7 cellular contexts compared by ENCODE assay signal in the genomic region with DNA sequence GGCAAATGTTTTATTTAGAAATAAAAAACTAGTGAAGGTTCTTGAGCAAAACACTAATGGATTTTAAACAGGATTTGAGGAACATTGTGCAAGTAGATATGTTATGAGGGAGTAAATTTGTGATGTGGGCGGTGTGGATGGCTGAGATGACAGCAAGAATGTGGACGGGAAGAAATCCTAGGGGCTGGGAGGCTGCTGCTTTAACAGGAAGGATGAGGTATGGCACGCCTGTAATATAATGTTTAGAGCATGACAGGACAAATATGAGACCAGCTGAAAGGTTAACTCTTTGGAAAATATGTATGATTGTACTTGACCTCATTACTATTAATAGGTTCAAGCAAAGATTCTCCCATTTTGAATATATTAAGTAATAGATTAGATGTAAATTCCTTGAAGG. TPM values are rescaled to one million over a fixed set of nuclear protein-coding genes. Genes with fewer than 3 reads are reported as not detected.
DNase-seq lines count a peak whose midpoint lies in the region; ATAC-seq, FAIRE-seq and TF ChIP-seq lines count a peak whose summit lies in the region.
"Not testable (repeated sequence)": the region's sequence is repeated elsewhere in the genome, so short reads cannot be mapped to it uniquely, and the experiment has no call there.

No MANE protein-coding gene starts in this region.

- H3K36me3 Mint-ChIP-seq in astrocyte (ENCODE audit: low read depth, unreplicated experiment): not testable (repeated sequence)

- not testable (repeated sequence) for H3K9me3 Mint-ChIP-seq in astrocyte (ENCODE audit: unreplicated experiment)

- not testable (repeated sequence) for H3K79me2 ChIP-seq in astrocyte (ENCODE audit: insufficient read depth, low read length); trophoblast cell (ENCODE audit: control insufficient read depth, insufficient read depth, low read length, poor library complexity)

- not testable (repeated sequence) for H2BK12ac ChIP-seq in trophoblast cell (ENCODE audit: low read length)

- peak; percentile 26 for ATAC-seq in foreskin keratinocyte
- ATAC-seq in lung (ENCODE audit: insufficient read depth, low FRiP score): peak; percentile 28

- H3K27me3 Mint-ChIP-seq in astrocyte (ENCODE audit: low read depth, unreplicated experiment): peaks cover 21% of the 10 kb centered on the region

- not testable (repeated sequence) for H3K18ac ChIP-seq in trophoblast cell (ENCODE audit: low read length)

- H3K27ac ChIP-seq in astrocyte (ENCODE audit: low read depth, low read length); foreskin keratinocyte; lung (ENCODE audit: low read depth in 1 of 2, low read length in 1 of 2); trophoblast cell (ENCODE audit: low read depth, low read length): not testable (repeated sequence)

- H3K4me3 Mint-ChIP-seq in astrocyte (ENCODE audit: unreplicated experiment): not testable (repeated sequence)

- FAIRE-seq in astrocyte (lab: Jason Lieb, UNC): not testable (repeated sequence)

- not testable (repeated sequence) for H3K36me3 ChIP-seq in astrocyte (ENCODE audit: insufficient read depth, low read length); lung (ENCODE audit: control insufficient read depth in 2 of 2, insufficient read depth in 2 of 2, low read length in 2 of 2); trophoblast cell (ENCODE audit: control insufficient read depth in 1 of 2, insufficient read depth in 2 of 2, low read length in 2 of 2)

- H3K27me3 ChIP-seq in astrocyte (ENCODE audit: insufficient read depth, low read length); foreskin keratinocyte; lung (ENCODE audit: control insufficient read depth, insufficient read depth); trophoblast cell (ENCODE audit: insufficient read depth, low read length): not testable (repeated sequence)

- not testable (repeated sequence) for H3K9me3 ChIP-seq in astrocyte (ENCODE audit: insufficient read depth, low read depth, low read length); lung (ENCODE audit: control insufficient read depth in 2 of 2, insufficient read depth in 1 of 2, low read length in 1 of 2); trophoblast cell (ENCODE audit: insufficient read depth, low read depth, low read length)

- DNase-seq in ELR (ENCODE audit: low read depth) (peak; percentile 33), NCI-H226 (peak; percentile 63), astrocyte (ENCODE audit: low read depth) (peak; percentile 30), fibroblast of gingiva (ENCODE audit: low read depth) (peak; percentile 39), foreskin keratinocyte (peak in 1 of 2 donors; percentile 39), trophoblast cell (peak; percentile 57 to 71)
- not testable (repeated sequence) for DNase-seq in lung (ENCODE audit: low spot score)

- not testable (repeated sequence) for H4K8ac ChIP-seq in trophoblast cell (ENCODE audit: low read depth, low read length)

- H3K14ac ChIP-seq in trophoblast cell (ENCODE audit: low read length): not testable (repeated sequence)

- not testable (repeated sequence) for H2AFZ ChIP-seq in astrocyte (ENCODE audit: low read depth, low read length); trophoblast cell (ENCODE audit: insufficient read depth, low read length, poor library complexity)

- H3K23ac ChIP-seq in trophoblast cell (ENCODE audit: low read length): not testable (repeated sequence)

- not testable (repeated sequence) for H4K12ac ChIP-seq in trophoblast cell (ENCODE audit: low read depth, low read length)

- 73 to 81% methylated on average over 3 of the region's 3 CpGs for WGBS in lung, 2 donors
- 100% methylated on average over 2 of the region's 3 CpGs for WGBS in trophoblast cell (ENCODE audit: extremely low coverage, insufficient coverage, insufficient read length)

- H3K4me3 ChIP-seq in astrocyte (ENCODE audit: insufficient read depth, low read depth, low read length); lung; trophoblast cell (ENCODE audit: low read depth, low read length): not testable (repeated sequence)

- not testable (repeated sequence) for H3K27ac Mint-ChIP-seq in astrocyte (ENCODE audit: unreplicated experiment)

- H2AK5ac ChIP-seq in trophoblast cell (ENCODE audit: low read length): not testable (repeated sequence)

- TF ChIP-seq CTCF in astrocyte (IDR thresholded peaks at IDR 0.05; ENCODE audit: insufficient read depth, low read depth, low read length); foreskin keratinocyte (conservative IDR thresholded peaks at IDR 0.05); lung (IDR thresholded peaks at IDR 0.05; ENCODE audit: control extremely low read depth, extremely low read depth): not testable (repeated sequence)

- H3K4me1 Mint-ChIP-seq in astrocyte (ENCODE audit: low read depth, unreplicated experiment): not testable (repeated sequence)

- H3K4me2 ChIP-seq in astrocyte (ENCODE audit: low read length); trophoblast cell (ENCODE audit: low read length): not testable (repeated sequence)

- not testable (repeated sequence) for H2BK120ac ChIP-seq in trophoblast cell (ENCODE audit: insufficient read depth, low read length, poor library complexity)

- not testable (repeated sequence) for H3K79me1 ChIP-seq in trophoblast cell (ENCODE audit: low read length)

- H4K20me1 ChIP-seq in astrocyte (ENCODE audit: insufficient read depth, low read length): not testable (repeated sequence)

- H3K4ac ChIP-seq in trophoblast cell (ENCODE audit: low read depth, low read length): not testable (repeated sequence)

- not testable (repeated sequence) for H2BK5ac ChIP-seq in trophoblast cell (ENCODE audit: low read depth, low read length, poor library complexity)

- H3K9ac ChIP-seq in astrocyte (ENCODE audit: low read length); trophoblast cell (ENCODE audit: low read length): not testable (repeated sequence)

- H3K4me1 ChIP-seq in astrocyte (ENCODE audit: insufficient read depth, low read length): peaks cover 14% of the 10 kb centered on the region
- not testable (repeated sequence) for H3K4me1 ChIP-seq in foreskin keratinocyte; lung (ENCODE audit: control insufficient read depth in 2 of 2, insufficient read depth in 2 of 2, low read length in 2 of 2); trophoblast cell (ENCODE audit: control insufficient read depth in 1 of 2, insufficient read depth in 2 of 2, low read length in 2 of 2)

- H4K91ac ChIP-seq in trophoblast cell (ENCODE audit: low read depth, low read length): not testable (repeated sequence)

RNA-seq across cellular contexts. Expression of gene NAPEPLD, which starts 13.1 kb away (rescaled TPM):
- 7.6 and 8.7 TPM in 2 replicates for total RNA-seq in astrocyte
- 4.7 and 5.4 TPM in 2 replicates for total RNA-seq in foreskin keratinocyte
- 1.2 and 1.9 TPM in 2 replicates for polyA plus RNA-seq in foreskin keratinocyte
- 10 to 100 TPM; 12.9 to 37.0 TPM for total RNA-seq in lung
- 1 to 10 TPM; 2.9 to 4.8 TPM for polyA plus RNA-seq in lung
- 2.5 and 2.7 TPM in 2 replicates for polyA plus RNA-seq in trophoblast cell (2013)
